Comparison of ENCODE assay signal across 14 cellular contexts in genomic region chr11:64814712-64815187, GRCh38. TPM values are rescaled to one million over a fixed set of nuclear protein-coding genes. Genes with fewer than 3 reads are reported as not detected.
DNase-seq lines count a peak whose midpoint lies in the region; ATAC-seq and TF ChIP-seq lines count a peak whose summit lies in the region.
"Had no signal": no experiment of that assay in that cellular context is flagged by ENCODE, and none has a peak within 500 bp of the region (broad histone marks: within the 10 kb centered on the region; RNA-seq: fewer than 3 reads in every experiment).

No MANE protein-coding gene starts in this region.

- H3K9me3 ChIP-seq in trophoblast cell (ENCODE audit: insufficient read depth, low read depth, low read length): no peaks in the 10 kb centered on the region
- H3K9me3 ChIP-seq: uterus had no signal

- DNase-seq in hypothalamus (lab: John Stamatoyannopoulos, UW) (no peak), lower leg skin (ENCODE audit: low spot score in 2 of 2) (no peak), trophoblast cell (no peak), AML-193 (lab: John Stamatoyannopoulos, UW) (no peak)
- DNase-seq: activated CD4-positive, alpha-beta T cell treated with anti-CD3 and anti-CD28 coated beads, Interleukin-2, amount 50 U/mL, for 1 hour; DMS 273 treated with DMSO at 0.1 percent for 48 hours; islet precursor cell; naive thymus-derived CD8-positive, alpha-beta T cell; NCI-H524 treated with DMSO at 0.1 percent for 48 hours; uterus had no signal

- H3K4me1 ChIP-seq in trophoblast cell (ENCODE audit: control insufficient read depth in 1 of 2, insufficient read depth in 2 of 2, low read length in 2 of 2): no peaks in the 10 kb centered on the region

- no peak overlapping the region for H3K14ac ChIP-seq in trophoblast cell (ENCODE audit: low read length)

- no peak overlapping the region for H3K4ac ChIP-seq in trophoblast cell (ENCODE audit: low read depth, low read length)

- TF ChIP-seq POLR2A in lower leg skin (IDR thresholded peaks at IDR 0.05): no peak

- no peak overlapping the region for H3K9ac ChIP-seq in trophoblast cell (ENCODE audit: low read length)

- no peak for TF ChIP-seq CTCF in lower leg skin (IDR thresholded peaks at IDR 0.05)

- no peaks in the 10 kb centered on the region for H3K27me3 ChIP-seq in trophoblast cell (ENCODE audit: insufficient read depth, low read length)
- H3K27me3 ChIP-seq: uterus had no signal

- 71 to 75% methylated on average over 7 of the region's 7 CpGs for WGBS in lower leg skin, 2 donors
- no CpG with 5 or more reads among the region's 7 CpGs for WGBS in trophoblast cell (ENCODE audit: extremely low coverage, insufficient coverage, insufficient read length)

- H2AK5ac ChIP-seq in trophoblast cell (ENCODE audit: low read length): no peak overlapping the region

- H3K36me3 ChIP-seq in trophoblast cell (ENCODE audit: control insufficient read depth in 1 of 2, insufficient read depth in 2 of 2, low read length in 2 of 2): no peaks in the 10 kb centered on the region
- H3K36me3 ChIP-seq: uterus had no signal

- no peak overlapping the region for H3K27ac ChIP-seq in trophoblast cell (ENCODE audit: low read depth, low read length)
- H3K27ac ChIP-seq: skin epidermis, uterus had no signal

- H2BK5ac ChIP-seq in trophoblast cell (ENCODE audit: low read depth, low read length, poor library complexity): no peak overlapping the region

- H2BK12ac ChIP-seq in trophoblast cell (ENCODE audit: low read length): no peak overlapping the region

- peak; percentile 49 for ATAC-seq in GM18870 (IDR thresholded peaks at IDR 0.05; ENCODE audit: unreplicated experiment)
- peak; percentile 56 for ATAC-seq in GM21825 (IDR thresholded peaks at IDR 0.05; ENCODE audit: unreplicated experiment)
- ATAC-seq in HG03558 (IDR thresholded peaks at IDR 0.05; ENCODE audit: extremely low read depth, unreplicated experiment): peak; percentile 37
- ATAC-seq: naive thymus-derived CD8-positive, alpha-beta T cell had no signal

- no peak overlapping the region for H3K18ac ChIP-seq in trophoblast cell (ENCODE audit: low read length)

- intact Hi-C loops in lower leg skin (cut with DNase I; ENCODE audit: low total_unique reads): no loop called here

- H3K23ac ChIP-seq in trophoblast cell (ENCODE audit: low read length): no peak overlapping the region

- H4K12ac ChIP-seq in trophoblast cell (ENCODE audit: low read depth, low read length): no peak overlapping the region

- no peak overlapping the region for H3K4me3 ChIP-seq in lower leg skin (ENCODE audit: low read depth, poor library complexity, severe bottlenecking)
- no peak overlapping the region for H3K4me3 ChIP-seq in trophoblast cell (ENCODE audit: low read depth, low read length)
- H3K4me3 ChIP-seq: skin epidermis, uterus had no signal

- no peak overlapping the region for H2BK120ac ChIP-seq in trophoblast cell (ENCODE audit: insufficient read depth, low read length, poor library complexity)

- H3K79me1 ChIP-seq in trophoblast cell (ENCODE audit: low read length): peaks cover 5% of the 10 kb centered on the region

- H2AFZ ChIP-seq in trophoblast cell (ENCODE audit: insufficient read depth, low read length, poor library complexity): no peak overlapping the region

- no peak overlapping the region for H4K8ac ChIP-seq in trophoblast cell (ENCODE audit: low read depth, low read length)

- no peak overlapping the region for H3K4me2 ChIP-seq in trophoblast cell (ENCODE audit: low read length)

- peaks cover 2% of the 10 kb centered on the region for H3K79me2 ChIP-seq in trophoblast cell (ENCODE audit: control insufficient read depth, insufficient read depth, low read length, poor library complexity)

- no peak overlapping the region for H4K91ac ChIP-seq in trophoblast cell (ENCODE audit: low read depth, low read length)

RNA-seq across cellular contexts. Expression of gene MEN1, which starts 4.4 kb away (rescaled TPM):
- total RNA-seq in lower leg skin: 10 to 100 TPM; 20.5 to 42.7 (median 32.2) TPM
- polyA plus RNA-seq in trophoblast cell (2013): 53.4 and 53.7 TPM in 2 replicates

RNA-seq across cellular contexts. Expression of gene MAP4K2, which starts 11.7 kb away (rescaled TPM):
- total RNA-seq in lower leg skin: 10 to 100 TPM in 3 of 4 donors, 1 to 10 TPM in 1; 9.3 to 29.8 (median 19.5) TPM
- 17.9 and 19.2 TPM in 2 replicates for polyA plus RNA-seq in trophoblast cell (2013)

RNA-seq across cellular contexts. Expression of gene CDC42BPG, which starts 29.7 kb away (rescaled TPM):
- total RNA-seq in lower leg skin: 10 to 100 TPM; 40.3 to 81.3 (median 50.1) TPM
- polyA plus RNA-seq in trophoblast cell (2013): 19.4 and 20.9 TPM in 2 replicates

RNA-seq across cellular contexts. Expression of gene SF1, which starts 36.4 kb away (rescaled TPM):
- 100 to 1,000 TPM; 130 to 327 (median 178) TPM for total RNA-seq in lower leg skin
- 185 and 187 TPM in 2 replicates for polyA plus RNA-seq in trophoblast cell (2013)

RNA-seq across cellular contexts. Expression of gene PYGM, which starts 55.0 kb away (rescaled TPM):
- total RNA-seq in lower leg skin: 1 to 10 TPM in 1 of 4 donors, under 1 TPM in 3; 0.11 to 2.0 (median 0.44) TPM
- 0.83 and 0.94 TPM in 2 replicates for polyA plus RNA-seq in trophoblast cell (2013)
